Comparison of ENCODE assay signal across 1 cellular context in genomic region chr22:38924197-38924952, GRCh38.
TF ChIP-seq lines count a peak whose summit lies in the region.

No MANE protein-coding gene starts in this region.

TF ChIP-seq in HepG2, 621 proteins besides CTCF, POLR2A, EP300 and RAD21 (continued from another document and continues in another):
- TF ChIP-seq, protein P1, sequence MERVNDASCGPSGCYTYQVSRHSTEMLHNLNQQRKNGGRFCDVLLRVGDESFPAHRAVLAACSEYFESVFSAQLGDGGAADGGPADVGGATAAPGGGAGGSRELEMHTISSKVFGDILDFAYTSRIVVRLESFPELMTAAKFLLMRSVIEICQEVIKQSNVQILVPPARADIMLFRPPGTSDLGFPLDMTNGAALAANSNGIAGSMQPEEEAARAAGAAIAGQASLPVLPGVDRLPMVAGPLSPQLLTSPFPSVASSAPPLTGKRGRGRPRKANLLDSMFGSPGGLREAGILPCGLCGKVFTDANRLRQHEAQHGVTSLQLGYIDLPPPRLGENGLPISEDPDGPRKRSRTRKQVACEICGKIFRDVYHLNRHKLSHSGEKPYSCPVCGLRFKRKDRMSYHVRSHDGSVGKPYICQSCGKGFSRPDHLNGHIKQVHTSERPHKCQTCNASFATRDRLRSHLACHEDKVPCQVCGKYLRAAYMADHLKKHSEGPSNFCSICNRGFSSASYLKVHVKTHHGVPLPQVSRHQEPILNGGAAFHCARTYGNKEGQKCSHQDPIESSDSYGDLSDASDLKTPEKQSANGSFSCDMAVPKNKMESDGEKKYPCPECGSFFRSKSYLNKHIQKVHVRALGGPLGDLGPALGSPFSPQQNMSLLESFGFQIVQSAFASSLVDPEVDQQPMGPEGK (CRISPR knock-in tag; IDR thresholded peaks at IDR 0.05), result peak; percentile 62
- TF ChIP-seq ZNF441 (CRISPR knock-in tag; IDR thresholded peaks at IDR 0.05; ENCODE audit: borderline replicate concordance) (no peak), CEBPG (CRISPR knock-in tag; IDR thresholded peaks at IDR 0.05) (peak; percentile 84), YY1 (IDR thresholded peaks at IDR 0.05; ENCODE audit: insufficient read depth, insufficient replicate concordance, low read depth, low read length) (peak; percentile 36), PAWR (CRISPR knock-in tag; IDR thresholded peaks at IDR 0.05; ENCODE audit: borderline replicate concordance) (no peak), BHLHE40 (IDR thresholded peaks at IDR 0.05; ENCODE audit: low read length) (peak; percentile 85), MED1 (CRISPR knock-in tag; IDR thresholded peaks at IDR 0.05) (peak; percentile 41; the same call in 1 of the 2 replicates), ZNF609 (CRISPR knock-in tag; IDR thresholded peaks at IDR 0.05; ENCODE audit: borderline replicate concordance) (peak; percentile 77; the same call in 1 of the 2 replicates), ZNF207 (IDR thresholded peaks at IDR 0.05; ENCODE audit: borderline replicate concordance) (no peak), ZNF788 (CRISPR knock-in tag; IDR thresholded peaks at IDR 0.05; ENCODE audit: borderline replicate concordance) (0 out of 2 replicates have a peak, but pooled peaks have one; percentile 31), GATAD2A (CRISPR knock-in tag; IDR thresholded peaks at IDR 0.05) (peak; percentile 84), NBN (conservative IDR thresholded peaks at IDR 0.05) (no peak), ATF7-NPFF (CRISPR knock-in tag; IDR thresholded peaks at IDR 0.05; ENCODE audit: low read depth) (0 out of 2 replicates have a peak, but pooled peaks have one; percentile 31), SOX13 (IDR thresholded peaks at IDR 0.05) (peak; percentile 38; the same call in 1 of the 2 replicates), SOX13 (CRISPR knock-in tag; conservative IDR thresholded peaks at IDR 0.05 in 1 of 2, IDR thresholded peaks at IDR 0.05 in 1 of 2) (peak in 1 of 2 experiments; percentile 86; a peak in 2 of 4 replicates), FOSL1 (CRISPR knock-in tag; IDR thresholded peaks at IDR 0.05; ENCODE audit: borderline replicate concordance) (peak; percentile 96), CCAR2 (optimal IDR thresholded peaks at IDR 0.05; ENCODE audit: low read depth, low read length) (peak; percentile 67), FOXJ3 (CRISPR knock-in tag; IDR thresholded peaks at IDR 0.05; ENCODE audit: borderline replicate concordance) (peak; percentile 44), MIXL1 (CRISPR knock-in tag; IDR thresholded peaks at IDR 0.05) (peak; percentile 15; the same call in 1 of the 2 replicates), ZSCAN9 (CRISPR knock-in tag; IDR thresholded peaks at IDR 0.05; ENCODE audit: borderline replicate concordance) (peak; percentile 57; the same call in 1 of the 2 replicates), ZNF720 (CRISPR knock-in tag; IDR thresholded peaks at IDR 0.05) (no peak), ISL2 (CRISPR knock-in tag; IDR thresholded peaks at IDR 0.05) (peak; percentile 79), SOX6 (IDR thresholded peaks at IDR 0.05) (no peak), SOX6 (CRISPR knock-in tag; IDR thresholded peaks at IDR 0.05) (peak; percentile 89), ARID5B (CRISPR knock-in tag; IDR thresholded peaks at IDR 0.05) (peak; percentile 88), KDM4B (CRISPR knock-in tag; IDR thresholded peaks at IDR 0.05) (0 out of 2 replicates have a peak, but pooled peaks have one; percentile 20), ZNF350 (CRISPR knock-in tag; IDR thresholded peaks at IDR 0.05; ENCODE audit: borderline replicate concordance, low read depth) (peak; percentile 39; the same call in 1 of the 2 replicates), SRSF1 (optimal IDR thresholded peaks at IDR 0.05; ENCODE audit: low read depth, low read length) (no peak), JUNB (CRISPR knock-in tag; IDR thresholded peaks at IDR 0.05; ENCODE audit: borderline replicate concordance) (peak; percentile 93; the same call in 1 of the 2 replicates), NR2F6 (IDR thresholded peaks at IDR 0.05) (peak; percentile 49; the same call in 1 of the 2 replicates), NR2F6 (CRISPR knock-in tag; IDR thresholded peaks at IDR 0.05) (peak; percentile 64; the same call in 1 of the 2 replicates), HOXA3 (CRISPR knock-in tag; IDR thresholded peaks at IDR 0.05) (peak; percentile 63), NFE2L2 (IDR thresholded peaks at IDR 0.05; ENCODE audit: low read length) (no peak), KMT2A (CRISPR knock-in tag; IDR thresholded peaks at IDR 0.05) (no peak), MTERF4 (CRISPR knock-in tag; IDR thresholded peaks at IDR 0.05) (no peak), ZNF572 (CRISPR knock-in tag; IDR thresholded peaks at IDR 0.05) (no peak), ZBTB34 (CRISPR knock-in tag; IDR thresholded peaks at IDR 0.05) (peak; percentile 90; the same call in 1 of the 2 replicates), SOX5 (CRISPR knock-in tag; IDR thresholded peaks at IDR 0.05; ENCODE audit: borderline replicate concordance) (peak; percentile 86)
- TF ChIP-seq, protein P2, sequence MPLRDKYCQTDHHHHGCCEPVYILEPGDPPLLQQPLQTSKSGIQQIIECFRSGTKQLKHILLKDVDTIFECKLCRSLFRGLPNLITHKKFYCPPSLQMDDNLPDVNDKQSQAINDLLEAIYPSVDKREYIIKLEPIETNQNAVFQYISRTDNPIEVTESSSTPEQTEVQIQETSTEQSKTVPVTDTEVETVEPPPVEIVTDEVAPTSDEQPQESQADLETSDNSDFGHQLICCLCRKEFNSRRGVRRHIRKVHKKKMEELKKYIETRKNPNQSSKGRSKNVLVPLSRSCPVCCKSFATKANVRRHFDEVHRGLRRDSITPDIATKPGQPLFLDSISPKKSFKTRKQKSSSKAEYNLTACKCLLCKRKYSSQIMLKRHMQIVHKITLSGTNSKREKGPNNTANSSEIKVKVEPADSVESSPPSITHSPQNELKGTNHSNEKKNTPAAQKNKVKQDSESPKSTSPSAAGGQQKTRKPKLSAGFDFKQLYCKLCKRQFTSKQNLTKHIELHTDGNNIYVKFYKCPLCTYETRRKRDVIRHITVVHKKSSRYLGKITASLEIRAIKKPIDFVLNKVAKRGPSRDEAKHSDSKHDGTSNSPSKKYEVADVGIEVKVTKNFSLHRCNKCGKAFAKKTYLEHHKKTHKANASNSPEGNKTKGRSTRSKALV (CRISPR knock-in tag; IDR thresholded peaks at IDR 0.05), result peak; percentile 43; the same call in 1 of the 2 replicates
- TF ChIP-seq, protein P3, sequence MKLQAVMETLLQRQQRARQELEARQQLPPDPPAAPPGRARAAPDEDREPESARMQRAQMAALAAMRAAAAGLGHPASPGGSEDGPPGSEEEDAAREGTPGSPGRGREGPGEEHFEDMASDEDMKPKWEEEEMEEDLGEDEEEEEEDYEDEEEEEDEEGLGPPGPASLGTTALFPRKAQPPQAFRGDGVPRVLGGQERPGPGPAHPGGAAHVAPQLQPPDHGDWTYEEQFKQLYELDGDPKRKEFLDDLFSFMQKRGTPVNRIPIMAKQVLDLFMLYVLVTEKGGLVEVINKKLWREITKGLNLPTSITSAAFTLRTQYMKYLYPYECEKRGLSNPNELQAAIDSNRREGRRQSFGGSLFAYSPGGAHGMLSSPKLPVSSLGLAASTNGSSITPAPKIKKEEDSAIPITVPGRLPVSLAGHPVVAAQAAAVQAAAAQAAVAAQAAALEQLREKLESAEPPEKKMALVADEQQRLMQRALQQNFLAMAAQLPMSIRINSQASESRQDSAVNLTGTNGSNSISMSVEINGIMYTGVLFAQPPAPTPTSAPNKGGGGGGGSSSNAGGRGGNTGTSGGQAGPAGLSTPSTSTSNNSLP (IDR thresholded peaks at IDR 0.05; ENCODE audit: low read depth, low read length), result peak; percentile 70
- TF ChIP-seq, protein P4, sequence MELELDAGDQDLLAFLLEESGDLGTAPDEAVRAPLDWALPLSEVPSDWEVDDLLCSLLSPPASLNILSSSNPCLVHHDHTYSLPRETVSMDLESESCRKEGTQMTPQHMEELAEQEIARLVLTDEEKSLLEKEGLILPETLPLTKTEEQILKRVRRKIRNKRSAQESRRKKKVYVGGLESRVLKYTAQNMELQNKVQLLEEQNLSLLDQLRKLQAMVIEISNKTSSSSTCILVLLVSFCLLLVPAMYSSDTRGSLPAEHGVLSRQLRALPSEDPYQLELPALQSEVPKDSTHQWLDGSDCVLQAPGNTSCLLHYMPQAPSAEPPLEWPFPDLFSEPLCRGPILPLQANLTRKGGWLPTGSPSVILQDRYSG (CRISPR knock-in tag; IDR thresholded peaks at IDR 0.05), result 0 out of 2 replicates have a peak, but pooled peaks have one; percentile 31
